Comparison of ENCODE assay signal across 22 cellular contexts in the genomic region with DNA sequence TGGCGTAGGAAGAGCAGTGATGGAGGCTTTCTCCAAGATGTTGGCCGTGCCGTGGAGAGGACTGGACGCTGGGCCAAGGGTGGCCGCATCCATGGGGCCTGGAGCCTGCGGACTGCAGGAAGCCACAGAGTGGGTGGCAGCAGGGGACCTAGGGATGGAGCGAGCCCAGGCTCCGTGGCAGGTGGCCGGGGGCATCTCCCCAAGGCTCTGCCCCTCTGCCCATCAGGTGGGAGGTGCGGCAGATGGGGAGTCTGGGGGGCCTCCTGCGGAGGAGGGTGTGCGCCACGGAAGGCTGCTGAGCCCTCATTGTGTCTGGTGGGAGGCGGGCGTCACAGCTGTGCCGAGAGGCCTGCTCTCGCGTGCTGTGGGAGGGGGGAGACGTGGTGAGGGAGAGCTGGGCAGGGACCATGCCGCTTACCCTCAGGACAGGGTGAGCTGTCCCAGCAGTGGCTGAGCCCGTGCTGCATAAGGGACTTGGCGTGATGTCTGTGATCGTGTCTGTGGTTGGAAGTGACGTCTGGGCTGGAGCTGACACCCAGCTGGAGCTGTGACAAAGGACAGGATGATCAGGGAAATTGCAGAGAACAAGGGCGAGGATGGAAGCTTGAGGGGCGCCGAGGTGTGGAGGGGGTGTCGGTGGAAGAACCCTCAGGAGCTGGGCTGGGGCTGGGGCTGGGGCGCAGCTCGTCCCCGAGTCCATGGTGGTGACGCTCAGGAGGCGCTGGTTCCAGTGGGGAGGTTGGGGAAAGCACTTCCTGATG. TPM values are rescaled to one million over a fixed set of nuclear protein-coding genes. Genes with fewer than 3 reads are reported as not detected.
DNase-seq lines count a peak whose midpoint lies in the region; ATAC-seq and TF ChIP-seq lines count a peak whose summit lies in the region.
"Had no signal": no experiment of that assay in that cellular context is flagged by ENCODE, and none has a peak within 500 bp of the region (broad histone marks: within the 10 kb centered on the region; RNA-seq: fewer than 3 reads in every experiment).

No MANE protein-coding gene starts in this region.

- H3K9me3 Mint-ChIP-seq in endodermal cell: no peaks in the 10 kb centered on the region
- H3K9me3 Mint-ChIP-seq: activated B cell treated with CpG ODN at 0.5 μM for 24 hours; activated CD4-positive, alpha-beta memory T cell treated with anti-CD3 and anti-CD28 coated beads for 36 hours; CD4-positive, CD25-positive, alpha-beta regulatory T cell had no signal

- no peak overlapping the region for H3K27ac Mint-ChIP-seq in endodermal cell
- H3K27ac Mint-ChIP-seq: activated B cell treated with CpG ODN at 0.5 μM for 24 hours; activated CD4-positive, alpha-beta memory T cell treated with anti-CD3 and anti-CD28 coated beads for 36 hours had no signal

- H3K27me3 Mint-ChIP-seq in endodermal cell (ENCODE audit: insufficient read depth): no peaks in the 10 kb centered on the region
- H3K27me3 Mint-ChIP-seq: activated CD4-positive, alpha-beta memory T cell treated with anti-CD3 and anti-CD28 coated beads for 36 hours; CD4-positive, CD25-positive, alpha-beta regulatory T cell had no signal

- H3K36me3 ChIP-seq in endodermal cell (ENCODE audit: control insufficient read depth, insufficient read depth, low read length): no peaks in the 10 kb centered on the region
- no peaks in the 10 kb centered on the region for H3K36me3 ChIP-seq in mucosa of rectum (ENCODE audit: control insufficient read depth in 2 of 2, insufficient read depth in 2 of 2, low read length in 2 of 2)
- H3K36me3 ChIP-seq: adrenal gland, neutrophil, SJSA1 had no signal

- H3K27ac ChIP-seq in VCaP (peak overlapping the region; percentile 63), endodermal cell (ENCODE audit: low read depth, low read length) (peak overlapping the region; percentile 49), mucosa of rectum (ENCODE audit: low read depth in 2 of 2, low read length in 2 of 2) (peak overlapping the region; percentile 72 to 91), temporal lobe (ENCODE audit: low read depth, low read length) (peak overlapping the region; percentile 50)
- H3K27ac ChIP-seq: neutrophil, SJSA1 had no signal

- no peak overlapping the region for H3K9ac ChIP-seq in endodermal cell (ENCODE audit: extremely low read depth, low read length, poor library complexity, severe bottlenecking)
- peak overlapping the region in 1 of 2 donors; percentile 20 for H3K9ac ChIP-seq in mucosa of rectum (ENCODE audit: low read depth in 1 of 2, low read length in 2 of 2)

- H3K4me1 ChIP-seq in endodermal cell (ENCODE audit: control insufficient read depth, insufficient read depth, low read length) (no peaks in the 10 kb centered on the region), mucosa of rectum (ENCODE audit: control insufficient read depth in 2 of 2, insufficient read depth in 2 of 2, low read length in 2 of 2) (peaks cover 10 to 31% of the 10 kb centered on the region in 2 donors)
- H3K4me1 ChIP-seq: adrenal gland, SJSA1 had no signal

- H3K9me3 ChIP-seq in endodermal cell (ENCODE audit: control insufficient read depth, low read length) (no peaks in the 10 kb centered on the region), mucosa of rectum (ENCODE audit: control insufficient read depth in 2 of 2, low read length in 2 of 2) (no peaks in the 10 kb centered on the region)
- H3K9me3 ChIP-seq: adrenal gland, neutrophil, SJSA1 had no signal

- H3K4me3 Mint-ChIP-seq in endodermal cell: no peak overlapping the region
- H3K4me3 Mint-ChIP-seq: activated B cell treated with CpG ODN at 0.5 μM for 24 hours; activated CD4-positive, alpha-beta memory T cell treated with anti-CD3 and anti-CD28 coated beads for 36 hours had no signal

- DNase-seq in endodermal cell: no peak
- DNase-seq in stimulated activated naive CD4-positive, alpha-beta T cell treated with Interleukin-2 at 50 U/mL for 16 hours (lab: John Stamatoyannopoulos, UW): no peak
- DNase-seq: activated B cell treated with CpG ODN at 0.5 μM for 24 hours; activated CD4-positive, alpha-beta memory T cell treated with anti-CD3 and anti-CD28 coated beads for 36 hours; activated gamma-delta T cell treated with Interleukin-2 at 50 U/mL for 16 hours; activated T-cell treated with anti-CD3 and anti-CD28 coated beads for 4 hours; CD4-positive, CD25-positive, alpha-beta regulatory T cell; DMS153; foreskin melanocyte; KBM-7; NCI-H1694; retina; stimulated activated CD4-positive, alpha-beta T cell treated with anti-CD3 and anti-CD28 coated beads, Interleukin-12 subunit alpha, Interleukin-12 subunit beta, amount 100 ng/mL, for 4 hours had no signal

- TF ChIP-seq CTCF in VCaP (conservative IDR thresholded peaks at IDR 0.05) (no peak), endodermal cell (conservative IDR thresholded peaks at IDR 0.05) (no peak)

- 86 to 94% methylated on average over 16 to 33 of the region's 33 CpGs for WGBS in endodermal cell (ENCODE audit: insufficient coverage in 1 of 2, insufficient read length in 1 of 2), 2 experiments

- H3K27me3 ChIP-seq in endodermal cell (ENCODE audit: control insufficient read depth, insufficient read depth, low read length, poor library complexity, severe bottlenecking) (no peaks in the 10 kb centered on the region), mucosa of rectum (ENCODE audit: control insufficient read depth in 2 of 2, insufficient read depth in 2 of 2, low read length in 2 of 2) (no peaks in the 10 kb centered on the region)
- H3K27me3 ChIP-seq: adrenal gland had no signal

- no peak overlapping the region for H3K4me3 ChIP-seq in endodermal cell (ENCODE audit: low read length)
- no peak overlapping the region for H3K4me3 ChIP-seq in mucosa of rectum (ENCODE audit: low read length in 2 of 2)
- H3K4me3 ChIP-seq: adrenal gland, SJSA1 had no signal

- no peaks in the 10 kb centered on the region for H3K36me3 Mint-ChIP-seq in endodermal cell (ENCODE audit: low read depth)
- H3K36me3 Mint-ChIP-seq: CD4-positive, CD25-positive, alpha-beta regulatory T cell had no signal

- H3K4me1 Mint-ChIP-seq in endodermal cell: no peaks in the 10 kb centered on the region
- H3K4me1 Mint-ChIP-seq: activated B cell treated with CpG ODN at 0.5 μM for 24 hours had no signal

- ATAC-seq in GM18498 (IDR thresholded peaks at IDR 0.05; ENCODE audit: unreplicated experiment): no peak
- ATAC-seq in GM21723 (IDR thresholded peaks at IDR 0.05; ENCODE audit: unreplicated experiment): no peak
- ATAC-seq: Panc1 had no signal

RNA-seq across cellular contexts. Expression of a gene that starts 13.4 kb away (rescaled TPM):
- total RNA-seq in endodermal cell (10 to 100 TPM; 48.0 to 49.9 TPM), temporal lobe (120 TPM)
- 29.6 TPM for polyA plus RNA-seq in endodermal cell (2013, experiment 1 of 2)
- polyA plus RNA-seq in endodermal cell (2013, experiment 2 of 2): 27.9 TPM
